16 cellular contexts compared by ENCODE assay signal in the genomic region with DNA sequence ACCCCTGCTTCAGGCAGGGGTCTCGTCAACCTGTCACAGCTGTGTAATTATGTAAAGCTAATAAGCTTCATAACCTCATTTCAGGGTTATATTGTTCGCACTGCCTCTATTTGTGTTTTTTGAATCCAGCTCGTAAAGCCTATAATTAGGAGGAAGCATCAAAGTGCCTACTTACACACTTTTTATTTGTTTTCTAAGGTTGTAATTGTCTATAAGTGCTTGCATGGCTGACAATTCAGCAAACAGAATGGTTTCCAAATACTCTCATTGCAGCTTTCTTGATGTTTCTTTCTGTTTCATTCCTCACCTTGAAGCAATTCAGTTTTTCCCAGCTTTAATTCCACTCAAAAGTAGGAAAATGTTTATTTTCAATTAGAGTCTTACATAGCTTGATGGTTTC.
"Had no signal": no experiment of that assay in that cellular context is flagged by ENCODE, and none has a peak within 500 bp of the region (broad histone marks: within the 10 kb centered on the region; RNA-seq: fewer than 3 reads in every experiment).

No MANE protein-coding gene starts in this region.

- DNase-seq: activated CD4-positive, alpha-beta memory T cell treated with anti-CD3 and anti-CD28 coated beads for 36 hours; activated CD4-positive, alpha-beta T cell treated with anti-CD3 and anti-CD28 coated beads for 36 hours; activated gamma-delta T cell treated with Interleukin-2 at 50 U/mL for 16 hours; activated T-cell treated with anti-CD3 and anti-CD28 coated beads for 4 hours; adrenal gland; effector CD4-positive, alpha-beta T cell; gastrocnemius medialis; head of caudate nucleus; kidney; left lung; occipital lobe; stimulated activated CD8-positive, alpha-beta memory T cell treated with anti-CD3 and anti-CD28 coated beads, Interleukin-4, amount 100 ng/mL, for 48 hours; stimulated activated naive CD4-positive, alpha-beta T cell; thyroid gland had no signal

- ATAC-seq: activated CD4-positive, alpha-beta T cell treated with anti-CD3 and anti-CD28 coated beads for 36 hours; activated naive CD4-positive, alpha-beta T cell treated with anti-CD3 and anti-CD28 coated beads, Interleukin-2, amount 50 U/mL, for 72 hours; esophagus mucosa; gastrocnemius medialis; left lung had no signal
